24 cellular contexts compared by ENCODE assay signal in the genomic region with DNA sequence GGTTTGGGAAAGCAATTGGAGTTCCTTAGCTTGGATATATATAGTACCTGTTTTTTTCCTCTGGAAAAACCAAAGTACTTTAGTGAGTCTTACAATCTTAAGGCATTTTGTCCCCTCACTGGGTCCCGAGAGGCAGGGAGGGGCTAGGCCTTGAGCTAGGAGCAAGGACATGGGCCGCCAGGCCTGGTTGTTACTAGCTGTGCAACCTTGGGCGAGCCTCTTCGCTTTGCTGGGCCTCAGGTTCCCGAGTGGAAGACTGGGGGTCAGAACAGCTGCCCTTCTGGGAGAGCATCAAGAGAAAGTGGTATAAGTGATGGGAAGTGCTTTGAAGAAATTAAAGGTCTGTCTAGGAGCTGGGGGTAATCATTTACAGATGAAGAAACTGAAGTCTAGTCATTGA.
A peak's percentile ranks its signal among the peaks of the same experiment; 100 is the strongest.
DNase-seq lines count a peak whose midpoint lies in the region; ATAC-seq, FAIRE-seq and TF ChIP-seq lines count a peak whose summit lies in the region.
"Had no signal": no experiment of that assay in that cellular context is flagged by ENCODE, and none has a peak within 500 bp of the region (broad histone marks: within the 10 kb centered on the region; RNA-seq: fewer than 3 reads in every experiment).

No MANE protein-coding gene starts in this region.

- POLR2A ChIA-PET in SK-N-SH (lab: Yijun Ruan, JAX): no interaction called here

- no peaks in the 10 kb centered on the region for H3K79me1 ChIP-seq in H9 (ENCODE audit: insufficient read depth, low read depth, low read length, poor library complexity, severe bottlenecking)

- 92% methylated on average over 3 of the region's 5 CpGs for WGBS in SK-N-SH (ENCODE audit: low lambda C conversion rate)
- WGBS in H9 (ENCODE audit: extremely low coverage, insufficient read length, low lambda C conversion rate): no CpG with 5 or more reads among the region's 5 CpGs
- 79 to 91% methylated on average over 3 to 5 of the region's 5 CpGs for WGBS in body of pancreas, 2 donors

- H3K56ac ChIP-seq in H9 (ENCODE audit: insufficient read length, low read depth, low read length): no peak overlapping the region

- H3K9me3 ChIP-seq in SK-N-SH: no peaks in the 10 kb centered on the region
- no peaks in the 10 kb centered on the region for H3K9me3 ChIP-seq in H9 (ENCODE audit: control insufficient read depth, low read depth, low read length)
- no peaks in the 10 kb centered on the region for H3K9me3 ChIP-seq in neural progenitor cell (ENCODE audit: low read depth)
- H3K9me3 ChIP-seq in body of pancreas: no peaks in the 10 kb centered on the region
- H3K9me3 ChIP-seq: A549, Caco-2 had no signal

- H2BK20ac ChIP-seq in H9 (ENCODE audit: low read depth, low read length, poor library complexity, severe bottlenecking): no peak overlapping the region

- no peak for TF ChIP-seq EP300 in SK-N-SH (IDR thresholded peaks at IDR 0.05; ENCODE audit: borderline replicate concordance in 1 of 2, low read depth in 1 of 2, low read length in 1 of 2)

- H3K36me3 ChIP-seq in SK-N-SH (replicated peaks in 1 of 2; ENCODE audit: control insufficient read depth in 1 of 2, insufficient read depth in 2 of 2, low read length in 1 of 2) (peaks cover 0 to 57% of the 10 kb centered on the region in 2 experiments), kidney epithelial cell (ENCODE audit: control insufficient read depth, insufficient read depth, low read length) (no peaks in the 10 kb centered on the region), neural progenitor cell (no peaks in the 10 kb centered on the region), body of pancreas (replicated peaks in 1 of 2; ENCODE audit: insufficient read depth in 1 of 2, low read depth in 2 of 2) (no peaks in the 10 kb centered on the region)

- H3K27me3 Mint-ChIP-seq in H9 (ENCODE audit: low read depth) (peaks cover 2% of the 10 kb centered on the region; the same call in 1 of the 2 replicates), neural progenitor cell (ENCODE audit: insufficient read depth, low read depth) (peaks cover 9% of the 10 kb centered on the region)
- H3K27me3 Mint-ChIP-seq: CD4-positive, alpha-beta T cell had no signal

- H3K9me2 ChIP-seq in SK-N-SH: no peaks in the 10 kb centered on the region

- no peak overlapping the region for H2BK5ac ChIP-seq in H9 (ENCODE audit: insufficient read length, low read length)

- H3K27ac Mint-ChIP-seq in H9 (no peak overlapping the region), neural progenitor cell (no peak overlapping the region)
- H3K27ac Mint-ChIP-seq: CD4-positive, alpha-beta T cell; GM23338; HFFc6 had no signal

- H3K4me3 Mint-ChIP-seq in H9 (no peak overlapping the region), neural progenitor cell (no peak overlapping the region)
- H3K4me3 Mint-ChIP-seq: CD4-positive, alpha-beta T cell; GM23338; HFFc6 had no signal

- H3T11ph ChIP-seq in H9 (ENCODE audit: low read length): no peak overlapping the region

- CTCF ChIA-PET in SK-N-SH (lab: Yijun Ruan, JAX): interaction anchor here (0.8 to 1.3 kb wide), 3 partner anchors 14 to 555 kb away, joined by 3 read pairs; a partner anchor contains a TSS

- no peak for TF ChIP-seq RAD21 in SK-N-SH (IDR thresholded peaks at IDR 0.05; ENCODE audit: low read length)

- TF ChIP-seq CTCF in SK-N-SH (IDR thresholded peaks at IDR 0.05) (no peak), H9 (conservative IDR thresholded peaks at IDR 0.05) (no peak), kidney epithelial cell (IDR thresholded peaks at IDR 0.05; ENCODE audit: insufficient read depth, low read length, poor library complexity, severe bottlenecking) (no peak), neural progenitor cell (IDR thresholded peaks at IDR 0.05) (no peak), body of pancreas (IDR thresholded peaks at IDR 0.05) (no peak)

- H3F3A ChIP-seq in SK-N-SH (replicated peaks; ENCODE audit: insufficient read depth): peaks cover 4% of the 10 kb centered on the region
- H3F3A ChIP-seq in neural progenitor cell (ENCODE audit: low read depth): no peaks in the 10 kb centered on the region

- H2BK15ac ChIP-seq in H9 (ENCODE audit: low read depth, low read length): no peak overlapping the region

- no peak overlapping the region for H4K91ac ChIP-seq in H9 (ENCODE audit: insufficient read length, low read depth, low read length)

- no peak overlapping the region for H4K5ac ChIP-seq in H9 (ENCODE audit: insufficient read length, low read depth, low read length)

- no peak for ATAC-seq in SK-N-SH treated with all-trans-retinoic acid at 6 μM for 48 hours
- ATAC-seq in body of pancreas: no peak
- ATAC-seq: A549, GM23338, HCT116 had no signal

- FAIRE-seq in HTR-8/SVneo (lab: Jason Lieb, UNC): no peak
- FAIRE-seq: A549, D721Med, GM12892, GM18507, H54 had no signal

- H2BK120ac ChIP-seq in H9 (ENCODE audit: low read depth, low read length, poor library complexity, severe bottlenecking): no peak overlapping the region

- H2AFZ ChIP-seq in SK-N-SH (ENCODE audit: low read depth): no peak overlapping the region
- H2AFZ ChIP-seq in H9 (ENCODE audit: low read length): no peak overlapping the region
- peak overlapping the region; percentile 22 for H2AFZ ChIP-seq in neural progenitor cell (replicated peaks)
- H2AFZ ChIP-seq: GM23338 had no signal

- no peak overlapping the region for H2AK5ac ChIP-seq in H9 (ENCODE audit: insufficient read length, low read length)

- no peaks in the 10 kb centered on the region for H3K9me3 Mint-ChIP-seq in H9
- no peaks in the 10 kb centered on the region for H3K9me3 Mint-ChIP-seq in neural progenitor cell
- H3K9me3 Mint-ChIP-seq: CD4-positive, alpha-beta T cell; HFFc6 had no signal

- no peaks in the 10 kb centered on the region for H3K27me3 ChIP-seq in SK-N-SH (ENCODE audit: insufficient read depth)
- no peaks in the 10 kb centered on the region for H3K27me3 ChIP-seq in H9 (ENCODE audit: insufficient read depth, low read length)
- no peaks in the 10 kb centered on the region for H3K27me3 ChIP-seq in kidney epithelial cell (ENCODE audit: control insufficient read depth, insufficient read depth, low read length)
- H3K27me3 ChIP-seq in neural progenitor cell: no peaks in the 10 kb centered on the region
- H3K27me3 ChIP-seq in body of pancreas: no peaks in the 10 kb centered on the region

- H3K4me3 ChIP-seq in SK-N-SH (ENCODE audit: low read depth in 2 of 2, low read length in 1 of 2) (no peak overlapping the region), kidney epithelial cell (ENCODE audit: low read depth, low read length) (no peak overlapping the region), neural progenitor cell (no peak overlapping the region), body of pancreas (no peak overlapping the region)
- H3K4me3 ChIP-seq: A549, GM23338 had no signal

- no peaks in the 10 kb centered on the region for H3K23me2 ChIP-seq in H9 (ENCODE audit: insufficient read length, low read depth, low read length, poor library complexity, severe bottlenecking)

- peak; percentile 1 for DNase-seq in SK-N-SH
- DNase-seq in H9: peak; percentile 12
- peak; percentile 23 for DNase-seq in kidney epithelial cell (ENCODE audit: low read depth)
- no peak for DNase-seq in neural progenitor cell (ENCODE audit: low spot score)
- DNase-seq in body of pancreas: no peak
- DNase-seq in substantia nigra (lab: John Stamatoyannopoulos, UW): no peak
- no peak for DNase-seq in HTR-8/SVneo (ENCODE audit: insufficient read length, low spot score)
- DNase-seq: AML-193; Caco-2; CD4-positive, alpha-beta T cell; DMS79; GDM1; HFFc6 had no signal

- no peaks in the 10 kb centered on the region for H4K20me1 ChIP-seq in SK-N-SH (ENCODE audit: insufficient read depth)
- no peaks in the 10 kb centered on the region for H4K20me1 ChIP-seq in H9 (ENCODE audit: control insufficient read depth, insufficient read depth, insufficient read length)
- no peaks in the 10 kb centered on the region for H4K20me1 ChIP-seq in neural progenitor cell (ENCODE audit: low read depth)

- no peak overlapping the region for H3K4ac ChIP-seq in H9 (ENCODE audit: low read depth, low read length)

- intact Hi-C loops in body of pancreas (cut with DNase I): no loop called here

- H3K23ac ChIP-seq in H9 (ENCODE audit: insufficient read length, low read depth, low read length): no peak overlapping the region

- H3K4me2 ChIP-seq in SK-N-SH (no peak overlapping the region), H9 (ENCODE audit: insufficient read depth, insufficient read length, low read length) (no peak overlapping the region), neural progenitor cell (peak overlapping the region; percentile 6)
- H3K4me2 ChIP-seq: A549, GM23338 had no signal

- H3K9ac ChIP-seq in SK-N-SH: no peak overlapping the region
- H3K9ac ChIP-seq in H9 (ENCODE audit: extremely low read depth, insufficient read length, low read length): no peak overlapping the region
- no peak overlapping the region for H3K9ac ChIP-seq in neural progenitor cell

- no peak overlapping the region for H4K8ac ChIP-seq in H9 (replicated peaks; ENCODE audit: insufficient read length, low read depth, low read length)

- H3K27ac ChIP-seq in SK-N-SH (ENCODE audit: low read depth in 2 of 2, low read length in 1 of 2): peak overlapping the region in 1 of 2 experiments; percentile 22; a peak in 1 of 4 replicates
- no peak overlapping the region for H3K27ac ChIP-seq in H9 (ENCODE audit: insufficient read length, low read depth, low read length)
- H3K27ac ChIP-seq in neural progenitor cell: no peak overlapping the region
- no peak overlapping the region for H3K27ac ChIP-seq in body of pancreas
- no peak overlapping the region for H3K27ac ChIP-seq in substantia nigra (ENCODE audit: low read depth, low read length, poor library complexity, severe bottlenecking)
- H3K27ac ChIP-seq: 22Rv1, A549, C4-2B, HL-60 had no signal

- H3K36me3 Mint-ChIP-seq in H9 (ENCODE audit: insufficient read depth in 1 of 3, low read depth in 3 of 3): no peaks in the 10 kb centered on the region; a peak in 2 of 7 replicates
- H3K36me3 Mint-ChIP-seq in neural progenitor cell: peaks cover 4% of the 10 kb centered on the region

- no peak for TF ChIP-seq POLR2A in body of pancreas (IDR thresholded peaks at IDR 0.05)

- H3K14ac ChIP-seq in H9 (ENCODE audit: insufficient read depth, low read length): no peak overlapping the region

- H3K4me1 ChIP-seq in SK-N-SH (ENCODE audit: control insufficient read depth in 1 of 2, insufficient read depth in 2 of 2, low read depth in 1 of 2, low read length in 1 of 2) (peaks cover 2 to 7% of the 10 kb centered on the region in 2 experiments; a peak in 3 of 4 replicates), H9 (ENCODE audit: insufficient read depth, low read length) (no peaks in the 10 kb centered on the region), neural progenitor cell (peaks cover 15% of the 10 kb centered on the region), body of pancreas (no peaks in the 10 kb centered on the region)
- H3K4me1 ChIP-seq: A549, Caco-2 had no signal

- peaks cover 19 to 24% of the 10 kb centered on the region in 2 experiments for H3K4me1 Mint-ChIP-seq in H9
- peaks cover 6% of the 10 kb centered on the region for H3K4me1 Mint-ChIP-seq in neural progenitor cell

- no peak overlapping the region for H3K18ac ChIP-seq in H9 (ENCODE audit: insufficient read length, low read depth, low read length)

- no peak overlapping the region for H2BK12ac ChIP-seq in H9 (ENCODE audit: insufficient read length, low read depth, low read length)

- H3K79me2 ChIP-seq in SK-N-SH (ENCODE audit: insufficient read depth): no peaks in the 10 kb centered on the region
- no peaks in the 10 kb centered on the region; the same call in 1 of the 2 replicates for H3K79me2 ChIP-seq in H9 (ENCODE audit: insufficient read depth, low read length)
- H3K79me2 ChIP-seq in neural progenitor cell (ENCODE audit: low read depth): no peaks in the 10 kb centered on the region

Comparison
In these comparisons a context has a peak if more than half of its experiments do, and no peak if none do; other contexts are left out.
1. DNase-seq: peak in SK-N-SH (single experiment), H9 (single experiment) and kidney epithelial cell (single experiment); none in neural progenitor cell (single experiment), body of pancreas (0 of 4), substantia nigra (0 of 49) and HTR-8/SVneo (single experiment).